ENCODE assay signal across 32 cellular contexts in genomic region chr2:106285237-106285829, GRCh38.
"Had no signal": no experiment of that assay in that cellular context is flagged by ENCODE, and none has a peak within 500 bp of the region (broad histone marks: within the 10 kb centered on the region; RNA-seq: fewer than 3 reads in every experiment).

No MANE protein-coding gene starts in this region.

- FAIRE-seq: colon, endometrium, endothelial cell of umbilical vein, frontal cortex had no signal

- H3K4me3 ChIP-seq: adrenal gland, body of pancreas had no signal

- DNase-seq: activated CD4-positive, alpha-beta memory T cell treated with anti-CD3 and anti-CD28 coated beads for 36 hours; activated CD4-positive, alpha-beta T cell treated with anti-CD3 and anti-CD28 coated beads for 36 hours; activated CD4-positive, alpha-beta T cell treated with anti-CD3 and anti-CD28 coated beads, Interleukin-2, amount 10 ng/mL, durations not matched to agents 24 days and 14 days; activated CD4-positive, CD25-positive, alpha-beta regulatory T cell; activated CD4-positive, CD25-positive, alpha-beta regulatory T cell treated with anti-CD3 and anti-CD28 coated beads, Interleukin-2, amount 50 U/mL, for 72 hours; activated CD8-positive, alpha-beta memory T cell treated with anti-CD3 and anti-CD28 coated beads, Interleukin-2, amount 10 ng/mL, durations not matched to agents 7 days and 5 days; activated CD8-positive, alpha-beta memory T cell treated with anti-CD3 and anti-CD28 coated beads, Interleukin-2, amount 50 U/mL, for 4 hours; activated CD8-positive, alpha-beta T cell treated with anti-CD3 and anti-CD28 coated beads, Interleukin-2, amount 10 ng/mL, durations not matched to agents 7 days and 5 days; activated effector memory CD4-positive, alpha-beta T cell treated with anti-CD3 and anti-CD28 coated beads, Interleukin-2, amount 50 U/mL, for 16 hours; activated naive CD4-positive, alpha-beta T cell treated with anti-CD3 and anti-CD28 coated beads for 36 hours; activated naive CD8-positive, alpha-beta T cell treated with anti-CD3 and anti-CD28 coated beads for 36 hours; activated naive CD8-positive, alpha-beta T cell treated with anti-CD3 and anti-CD28 coated beads, Interleukin-2, amount 50 U/mL, for 24 hours; activated T-cell treated with anti-CD3 and anti-CD28 coated beads, Interleukin-2, amount 50 U/mL, for 1 hour; activated T-cell treated with anti-CD3 and anti-CD28 coated beads, Interleukin-2, amount 50 U/mL, for 48 hours; aorta; caudate nucleus; cortex of kidney; dermis blood vessel endothelial cell; effector CD8-positive, alpha-beta T cell; foreskin fibroblast; T-cell; T-helper 2 cell had no signal

- H3K4me1 ChIP-seq: adrenal gland had no signal

- H3K27ac ChIP-seq: adrenal gland, body of pancreas, epithelial cell of prostate had no signal

- H3K9me3 ChIP-seq: adrenal gland, body of pancreas had no signal

- H3K4me1 Mint-ChIP-seq: activated CD4-positive, alpha-beta T cell treated with anti-CD3 and anti-CD28 coated beads for 36 hours; activated CD4-positive, alpha-beta T cell treated with anti-CD3 and anti-CD28 coated beads, Interleukin-2, amount 10 ng/mL, durations not matched to agents 24 days and 14 days; activated naive CD4-positive, alpha-beta T cell treated with anti-CD3 and anti-CD28 coated beads, Interleukin-2, amount 50 U/mL, for 24 hours; activated naive CD8-positive, alpha-beta T cell treated with anti-CD3 and anti-CD28 coated beads for 36 hours; activated naive CD8-positive, alpha-beta T cell treated with anti-CD3 and anti-CD28 coated beads, Interleukin-2, amount 50 U/mL, for 24 hours; T-cell had no signal

- H3K27ac Mint-ChIP-seq: activated CD4-positive, alpha-beta memory T cell treated with anti-CD3 and anti-CD28 coated beads for 36 hours; activated CD4-positive, alpha-beta T cell treated with anti-CD3 and anti-CD28 coated beads for 36 hours; activated CD4-positive, alpha-beta T cell treated with anti-CD3 and anti-CD28 coated beads, Interleukin-2, amount 10 ng/mL, durations not matched to agents 24 days and 14 days; activated CD8-positive, alpha-beta memory T cell treated with anti-CD3 and anti-CD28 coated beads, Interleukin-2, amount 10 ng/mL, durations not matched to agents 7 days and 5 days; activated CD8-positive, alpha-beta T cell treated with anti-CD3 and anti-CD28 coated beads, Interleukin-2, amount 10 ng/mL, durations not matched to agents 7 days and 5 days; activated naive CD4-positive, alpha-beta T cell treated with anti-CD3 and anti-CD28 coated beads for 36 hours; activated naive CD4-positive, alpha-beta T cell treated with anti-CD3 and anti-CD28 coated beads, Interleukin-2, amount 50 U/mL, for 24 hours; activated naive CD8-positive, alpha-beta T cell treated with anti-CD3 and anti-CD28 coated beads for 36 hours; activated naive CD8-positive, alpha-beta T cell treated with anti-CD3 and anti-CD28 coated beads, Interleukin-2, amount 50 U/mL, for 24 hours; activated T-helper 1 cell treated with anti-CD3 and anti-CD28 coated beads, Interleukin-12 subunit alpha, Interleukin-12 subunit beta, Interleukin-2, Interleukin-4 antibody, amounts not matched to agents 30 ng/mL and 10 ng/mL and 1 ng/mL, durations not matched to agents 14 hours and 24 hours and 36 hours; activated T-helper 2 cell treated with anti-CD3 and anti-CD28 coated beads, Interferon-gamma antibody, Interleukin-2, Interleukin-4, amounts not matched to agents 10 μg/mL and 5 μg/mL and 100 μg/mL, durations not matched to agents 14 hours and 24 hours and 36 hours; T-cell had no signal

- H3K9me3 Mint-ChIP-seq: activated CD4-positive, alpha-beta memory T cell treated with anti-CD3 and anti-CD28 coated beads for 36 hours; activated CD4-positive, alpha-beta T cell treated with anti-CD3 and anti-CD28 coated beads, Interleukin-2, amount 10 ng/mL, durations not matched to agents 24 days and 14 days; activated naive CD4-positive, alpha-beta T cell treated with anti-CD3 and anti-CD28 coated beads for 36 hours; activated naive CD4-positive, alpha-beta T cell treated with anti-CD3 and anti-CD28 coated beads, Interleukin-2, amount 50 U/mL, for 24 hours; activated naive CD8-positive, alpha-beta T cell treated with anti-CD3 and anti-CD28 coated beads, Interleukin-2, amount 50 U/mL, for 24 hours; activated T-helper 1 cell treated with anti-CD3 and anti-CD28 coated beads, Interleukin-12 subunit alpha, Interleukin-12 subunit beta, Interleukin-2, Interleukin-4 antibody, amounts not matched to agents 30 ng/mL and 10 ng/mL and 1 ng/mL, durations not matched to agents 14 hours and 24 hours and 36 hours; activated T-helper 2 cell treated with anti-CD3 and anti-CD28 coated beads, Interferon-gamma antibody, Interleukin-2, Interleukin-4, amounts not matched to agents 10 μg/mL and 5 μg/mL and 100 μg/mL, durations not matched to agents 14 hours and 24 hours and 36 hours; T-cell had no signal

- ATAC-seq: activated CD4-positive, alpha-beta T cell treated with anti-CD3 and anti-CD28 coated beads for 36 hours; activated CD8-positive, alpha-beta memory T cell treated with anti-CD3 and anti-CD28 coated beads, Interleukin-2, amount 10 ng/mL, durations not matched to agents 7 days and 5 days; activated CD8-positive, alpha-beta T cell treated with anti-CD3 and anti-CD28 coated beads, Interleukin-2, amount 10 ng/mL, durations not matched to agents 7 days and 5 days; activated naive CD8-positive, alpha-beta T cell treated with anti-CD3 and anti-CD28 coated beads, Interleukin-2, amount 50 U/mL, for 24 hours; body of pancreas; T-cell had no signal

- H3K4me3 Mint-ChIP-seq: activated CD4-positive, alpha-beta memory T cell treated with anti-CD3 and anti-CD28 coated beads for 36 hours; activated CD4-positive, alpha-beta T cell treated with anti-CD3 and anti-CD28 coated beads for 36 hours; activated CD4-positive, alpha-beta T cell treated with anti-CD3 and anti-CD28 coated beads, Interleukin-2, amount 10 ng/mL, durations not matched to agents 24 days and 14 days; activated CD8-positive, alpha-beta memory T cell treated with anti-CD3 and anti-CD28 coated beads, Interleukin-2, amount 10 ng/mL, durations not matched to agents 7 days and 5 days; activated CD8-positive, alpha-beta T cell treated with anti-CD3 and anti-CD28 coated beads, Interleukin-2, amount 10 ng/mL, durations not matched to agents 7 days and 5 days; activated naive CD4-positive, alpha-beta T cell treated with anti-CD3 and anti-CD28 coated beads for 36 hours; activated naive CD4-positive, alpha-beta T cell treated with anti-CD3 and anti-CD28 coated beads, Interleukin-2, amount 50 U/mL, for 24 hours; activated naive CD8-positive, alpha-beta T cell treated with anti-CD3 and anti-CD28 coated beads for 36 hours; activated naive CD8-positive, alpha-beta T cell treated with anti-CD3 and anti-CD28 coated beads, Interleukin-2, amount 50 U/mL, for 24 hours; activated T-helper 1 cell treated with anti-CD3 and anti-CD28 coated beads, Interleukin-12 subunit alpha, Interleukin-12 subunit beta, Interleukin-2, Interleukin-4 antibody, amounts not matched to agents 30 ng/mL and 10 ng/mL and 1 ng/mL, durations not matched to agents 14 hours and 24 hours and 36 hours; T-cell had no signal

- H3K27me3 Mint-ChIP-seq: activated naive CD4-positive, alpha-beta T cell treated with anti-CD3 and anti-CD28 coated beads, Interleukin-2, amount 50 U/mL, for 24 hours; activated naive CD8-positive, alpha-beta T cell treated with anti-CD3 and anti-CD28 coated beads for 36 hours; activated naive CD8-positive, alpha-beta T cell treated with anti-CD3 and anti-CD28 coated beads, Interleukin-2, amount 50 U/mL, for 24 hours had no signal

- H3K36me3 Mint-ChIP-seq: activated CD4-positive, alpha-beta memory T cell treated with anti-CD3 and anti-CD28 coated beads for 36 hours; activated CD8-positive, alpha-beta memory T cell treated with anti-CD3 and anti-CD28 coated beads, Interleukin-2, amount 10 ng/mL, durations not matched to agents 7 days and 5 days; activated naive CD4-positive, alpha-beta T cell treated with anti-CD3 and anti-CD28 coated beads, Interleukin-2, amount 50 U/mL, for 24 hours; activated naive CD8-positive, alpha-beta T cell treated with anti-CD3 and anti-CD28 coated beads for 36 hours; T-cell had no signal

- H3K27me3 ChIP-seq: adrenal gland, body of pancreas had no signal

- H3K36me3 ChIP-seq: adrenal gland had no signal
